9 cellular contexts compared by ENCODE assay signal in the genomic region with DNA sequence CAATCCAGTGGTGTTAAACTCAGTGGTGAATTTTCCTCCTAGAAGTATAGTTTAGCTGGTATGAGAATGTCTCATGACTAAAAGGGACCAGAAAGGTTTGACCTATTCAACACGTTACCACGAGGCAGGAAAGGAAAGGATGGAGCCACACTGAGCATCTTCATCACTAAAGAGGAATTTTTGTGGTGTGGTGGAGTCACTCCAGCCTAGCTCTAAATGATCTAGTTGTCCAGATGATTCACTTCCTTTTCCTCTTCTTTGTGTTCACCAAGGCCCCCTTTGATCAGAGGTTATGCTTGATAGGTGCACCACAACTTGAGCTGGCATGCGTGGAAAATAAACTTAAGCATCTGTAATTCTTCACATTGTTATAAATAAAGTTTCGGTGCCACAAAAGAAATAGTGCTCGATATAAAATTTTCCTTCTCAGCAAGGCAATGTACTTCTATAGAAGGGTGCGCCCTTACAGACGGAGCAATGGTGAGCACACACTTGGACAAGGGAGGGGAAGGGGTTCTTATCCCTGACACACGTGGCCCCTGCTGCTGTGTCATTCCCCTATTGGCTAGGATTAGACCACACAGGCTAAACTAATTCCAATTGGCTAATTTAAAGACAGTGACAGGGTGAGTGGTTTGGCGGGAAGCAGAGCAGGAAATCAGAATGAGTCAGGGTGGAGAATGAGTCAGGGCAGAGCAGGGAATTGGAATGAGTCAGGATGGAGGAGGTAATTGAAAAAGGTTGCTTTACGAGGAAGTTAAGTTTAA.
DNase-seq lines count a peak whose midpoint lies in the region; ATAC-seq and TF ChIP-seq lines count a peak whose summit lies in the region.
"Had no signal": no experiment of that assay in that cellular context is flagged by ENCODE, and none has a peak within 500 bp of the region (broad histone marks: within the 10 kb centered on the region; RNA-seq: fewer than 3 reads in every experiment).

No MANE protein-coding gene starts in this region.

- H3K4me1 Mint-ChIP-seq in activated naive CD4-positive, alpha-beta T cell treated with anti-CD3 and anti-CD28 coated beads for 36 hours (ENCODE audit: low read depth): peaks cover 17% of the 10 kb centered on the region
- no peaks in the 10 kb centered on the region for H3K4me1 Mint-ChIP-seq in stimulated activated effector memory CD8-positive, alpha-beta T cell treated with anti-CD3 and anti-CD28 coated beads, Interleukin-12 subunit alpha, Interleukin-12 subunit beta, amount 100 ng/mL, for 72 hours
- peaks cover 4% of the 10 kb centered on the region for H3K4me1 Mint-ChIP-seq in nephron progenitor cell
- H3K4me1 Mint-ChIP-seq: activated naive CD4-positive, alpha-beta T cell treated with anti-CD3 and anti-CD28 coated beads, Interleukin-2, amount 50 U/mL, for 24 hours had no signal

- peak; percentile 29 for DNase-seq in activated naive CD4-positive, alpha-beta T cell treated with anti-CD3 and anti-CD28 coated beads for 36 hours
- DNase-seq in activated naive CD4-positive, alpha-beta T cell (lab: John Stamatoyannopoulos, UW): no peak
- DNase-seq in RWPE2 (ENCODE audit: low spot score) (peak; percentile 84), epithelial cell of prostate (ENCODE audit: low read depth, low spot score) (peak; percentile 75), nephron progenitor cell (no peak)
- DNase-seq in stimulated activated effector memory CD8-positive, alpha-beta T cell treated with anti-CD3 and anti-CD28 coated beads, Interleukin-12 subunit alpha, Interleukin-12 subunit beta, amount 100 ng/mL, for 72 hours (ENCODE audit: low spot score in 2 of 2): no peak

- no peak overlapping the region for H3K27ac Mint-ChIP-seq in activated naive CD4-positive, alpha-beta T cell treated with anti-CD3 and anti-CD28 coated beads for 36 hours
- H3K27ac Mint-ChIP-seq in stimulated activated effector memory CD8-positive, alpha-beta T cell treated with anti-CD3 and anti-CD28 coated beads, Interleukin-12 subunit alpha, Interleukin-12 subunit beta, amount 100 ng/mL, for 72 hours: no peak overlapping the region
- no peak overlapping the region for H3K27ac Mint-ChIP-seq in nephron progenitor cell
- H3K27ac Mint-ChIP-seq: activated naive CD4-positive, alpha-beta T cell treated with anti-CD3 and anti-CD28 coated beads, Interleukin-2, amount 50 U/mL, for 24 hours had no signal

- peaks cover 2% of the 10 kb centered on the region for H3K27me3 Mint-ChIP-seq in activated naive CD4-positive, alpha-beta T cell treated with anti-CD3 and anti-CD28 coated beads for 36 hours (ENCODE audit: low read depth)
- H3K27me3 Mint-ChIP-seq in nephron progenitor cell (ENCODE audit: low read depth, poor library complexity): no peaks in the 10 kb centered on the region

- TF ChIP-seq CTCF in RWPE2 (IDR thresholded peaks at IDR 0.05; ENCODE audit: poor library complexity, severe bottlenecking) (no peak), nephron progenitor cell (IDR thresholded peaks at IDR 0.05) (no peak)

- intact Hi-C loops in activated naive CD4-positive, alpha-beta T cell treated with anti-CD3 and anti-CD28 coated beads for 36 hours (cut with micrococcal nuclease): no loop called here

- CTCF ChIA-PET in activated naive CD4-positive, alpha-beta T cell treated with anti-CD3 and anti-CD28 coated beads for 36 hours (lab: Charles Lee): interaction anchor here (1.2 kb wide), 1 partner anchor 10 kb away, joined by 5 read pairs; no protein-coding TSS in a partner anchor

- no peak overlapping the region for H3K4me3 Mint-ChIP-seq in activated naive CD4-positive, alpha-beta T cell treated with anti-CD3 and anti-CD28 coated beads for 36 hours
- H3K4me3 Mint-ChIP-seq in stimulated activated effector memory CD8-positive, alpha-beta T cell treated with anti-CD3 and anti-CD28 coated beads, Interleukin-12 subunit alpha, Interleukin-12 subunit beta, amount 100 ng/mL, for 72 hours: no peak overlapping the region
- no peak overlapping the region for H3K4me3 Mint-ChIP-seq in nephron progenitor cell
- H3K4me3 Mint-ChIP-seq: activated naive CD4-positive, alpha-beta T cell treated with anti-CD3 and anti-CD28 coated beads, Interleukin-2, amount 50 U/mL, for 24 hours had no signal

- no peaks in the 10 kb centered on the region for H3K36me3 ChIP-seq in RWPE2 (ENCODE audit: low read depth)

- ATAC-seq in RWPE2 (ENCODE audit: low read depth) (peak; percentile 80), HG03521 (IDR thresholded peaks at IDR 0.05; ENCODE audit: unreplicated experiment) (no peak), HG03095 (IDR thresholded peaks at IDR 0.05; ENCODE audit: unreplicated experiment) (no peak)
- peak; percentile 70 for ATAC-seq in stimulated activated effector memory CD8-positive, alpha-beta T cell treated with anti-CD3 and anti-CD28 coated beads, Interleukin-12 subunit alpha, Interleukin-12 subunit beta, amount 100 ng/mL, for 72 hours

- no peaks in the 10 kb centered on the region for H3K36me3 Mint-ChIP-seq in activated naive CD4-positive, alpha-beta T cell treated with anti-CD3 and anti-CD28 coated beads for 36 hours (ENCODE audit: low read depth)
- H3K36me3 Mint-ChIP-seq in stimulated activated effector memory CD8-positive, alpha-beta T cell treated with anti-CD3 and anti-CD28 coated beads, Interleukin-12 subunit alpha, Interleukin-12 subunit beta, amount 100 ng/mL, for 72 hours: no peaks in the 10 kb centered on the region
- H3K36me3 Mint-ChIP-seq in nephron progenitor cell (ENCODE audit: low read depth): no peaks in the 10 kb centered on the region
- H3K36me3 Mint-ChIP-seq: activated naive CD4-positive, alpha-beta T cell treated with anti-CD3 and anti-CD28 coated beads, Interleukin-2, amount 50 U/mL, for 24 hours had no signal

- H3K9me3 Mint-ChIP-seq in activated naive CD4-positive, alpha-beta T cell treated with anti-CD3 and anti-CD28 coated beads for 36 hours: peaks cover 2% of the 10 kb centered on the region
- peaks cover 3% of the 10 kb centered on the region for H3K9me3 Mint-ChIP-seq in stimulated activated effector memory CD8-positive, alpha-beta T cell treated with anti-CD3 and anti-CD28 coated beads, Interleukin-12 subunit alpha, Interleukin-12 subunit beta, amount 100 ng/mL, for 72 hours
- peaks cover 22% of the 10 kb centered on the region for H3K9me3 Mint-ChIP-seq in nephron progenitor cell
- H3K9me3 Mint-ChIP-seq: activated naive CD4-positive, alpha-beta T cell treated with anti-CD3 and anti-CD28 coated beads, Interleukin-2, amount 50 U/mL, for 24 hours had no signal

- H3K4me3 ChIP-seq in RWPE2 (ENCODE audit: severe bottlenecking): no peak overlapping the region

- H3K9me3 ChIP-seq in RWPE2 (ENCODE audit: severe bottlenecking): no peaks in the 10 kb centered on the region

- peaks cover 30% of the 10 kb centered on the region for H3K4me1 ChIP-seq in RWPE2 (ENCODE audit: insufficient read depth, poor library complexity, severe bottlenecking)

- H3K27ac ChIP-seq in RWPE2 (ENCODE audit: poor library complexity, severe bottlenecking) (peak overlapping the region; percentile 100), epithelial cell of prostate (peak overlapping the region; percentile 100)

- H3K27me3 ChIP-seq in RWPE2 (ENCODE audit: insufficient read depth, poor library complexity, severe bottlenecking): no peaks in the 10 kb centered on the region

Comparison
In these comparisons a context has a peak if more than half of its experiments do, and no peak if none do; other contexts are left out.
1. DNase-seq: peak in activated naive CD4-positive, alpha-beta T cell treated with anti-CD3 and anti-CD28 coated beads for 36 hours (single experiment), RWPE2 (single experiment) and epithelial cell of prostate (single experiment); none in activated naive CD4-positive, alpha-beta T cell (0 of 4), stimulated activated effector memory CD8-positive, alpha-beta T cell treated with anti-CD3 and anti-CD28 coated beads, Interleukin-12 subunit alpha, Interleukin-12 subunit beta, amount 100 ng/mL, for 72 hours (0 of 2) and nephron progenitor cell (single experiment).
2. ATAC-seq: peak in RWPE2 (single experiment) and stimulated activated effector memory CD8-positive, alpha-beta T cell treated with anti-CD3 and anti-CD28 coated beads, Interleukin-12 subunit alpha, Interleukin-12 subunit beta, amount 100 ng/mL, for 72 hours (single experiment); none in HG03521 (single experiment) and HG03095 (single experiment).